ENCODE assay signal across 20 cellular contexts in genomic region chr12:117439531-117440001, GRCh38.
DNase-seq lines count a peak whose midpoint lies in the region; ATAC-seq and TF ChIP-seq lines count a peak whose summit lies in the region.
"Had no signal": no experiment of that assay in that cellular context is flagged by ENCODE, and none has a peak within 500 bp of the region (broad histone marks: within the 10 kb centered on the region; RNA-seq: fewer than 3 reads in every experiment).

No MANE protein-coding gene starts in this region.

- in situ Hi-C loops in Panc1 (cut with HindIII; ENCODE audit: low pct_unique_long_range_greater_than_20kb, low sequenced_read_pairs), result no loop called here

- H3K27ac ChIP-seq in Panc1 (ENCODE audit: low read length) (no peak overlapping the region), neural progenitor cell (no peak overlapping the region), A673 (ENCODE audit: low read depth, low read length, poor library complexity, severe bottlenecking) (no peak overlapping the region)
- H3K27ac ChIP-seq: coronary artery, neutrophil, Peyer's patch had no signal

- no peak overlapping the region for H3K4me2 ChIP-seq in neural progenitor cell

- H3K9me3 ChIP-seq in Panc1 (ENCODE audit: control insufficient read depth, insufficient read depth, low read depth, low read length) (no peaks in the 10 kb centered on the region), neural progenitor cell (ENCODE audit: low read depth) (no peaks in the 10 kb centered on the region), A673 (ENCODE audit: low read depth, low read length, poor library complexity, severe bottlenecking) (no peaks in the 10 kb centered on the region)
- H3K9me3 ChIP-seq: neutrophil, Peyer's patch had no signal

- no peaks in the 10 kb centered on the region for H3K27me3 ChIP-seq in H7 (ENCODE audit: control insufficient read depth, insufficient read depth, low read length)
- H3K27me3 ChIP-seq in Panc1 (ENCODE audit: control insufficient read depth, insufficient read depth, low read length), result no peaks in the 10 kb centered on the region
- no peaks in the 10 kb centered on the region for H3K27me3 ChIP-seq in neural progenitor cell
- no peaks in the 10 kb centered on the region for H3K27me3 ChIP-seq in A673 (replicated peaks; ENCODE audit: insufficient read depth, low read depth, low read length, poor library complexity)
- H3K27me3 ChIP-seq: Peyer's patch had no signal

- H3K27me3 Mint-ChIP-seq in neural progenitor cell (ENCODE audit: insufficient read depth, low read depth), result peaks cover 19% of the 10 kb centered on the region
- H3K27me3 Mint-ChIP-seq: activated CD4-positive, alpha-beta memory T cell treated with anti-CD3 and anti-CD28 coated beads for 36 hours; activated naive CD4-positive, alpha-beta T cell treated with anti-CD3 and anti-CD28 coated beads, Interleukin-2, amount 10 ng/mL, durations not matched to agents 7 days and 5 days; activated T-cell treated with anti-CD3 and anti-CD28 coated beads, Interleukin-2, amount 50 U/mL, for 24 hours had no signal

- no peak overlapping the region for H3K27ac Mint-ChIP-seq in neural progenitor cell
- H3K27ac Mint-ChIP-seq: activated CD4-positive, alpha-beta memory T cell treated with anti-CD3 and anti-CD28 coated beads for 36 hours; activated naive CD4-positive, alpha-beta T cell treated with anti-CD3 and anti-CD28 coated beads, Interleukin-2, amount 10 ng/mL, durations not matched to agents 7 days and 5 days; activated T-cell treated with anti-CD3 and anti-CD28 coated beads, Interleukin-2, amount 50 U/mL, for 24 hours; mesothelial cell of epicardium had no signal

- BruUV-seq in Panc1 (replicated peaks; lab: Mats Ljungman, UMichigan), result no TSS peak
- BruUV-seq in A673 (replicated peaks; lab: Mats Ljungman, UMichigan), result no TSS peak

- H3F3A ChIP-seq in neural progenitor cell (ENCODE audit: low read depth), result no peaks in the 10 kb centered on the region

- DNase-seq in H7, result peak; percentile 72
- no peak for DNase-seq in Panc1 (ENCODE audit: low read depth, low spot score)
- DNase-seq in Right ventricle myocardium superior, result peak; percentile 43
- peak; percentile 45 for DNase-seq in neural progenitor cell (ENCODE audit: low spot score)
- no peak for DNase-seq in A673 (ENCODE audit: low spot score)
- DNase-seq in DMS153 (lab: John Stamatoyannopoulos, UW), result no peak
- DNase-seq: activated CD4-positive, alpha-beta memory T cell treated with anti-CD3 and anti-CD28 coated beads for 36 hours; activated naive CD4-positive, alpha-beta T cell treated with anti-CD3 and anti-CD28 coated beads, Interleukin-2, amount 10 ng/mL, durations not matched to agents 7 days and 5 days; activated T-cell treated with anti-CD3 and anti-CD28 coated beads, Interleukin-2, amount 50 U/mL, for 24 hours; AML-193; Calu3; GF-D8; NCI-H1694; NCI-H748 treated with DMSO at 0.1 percent for 48 hours; Peyer's patch; SW 1271 had no signal

- peak overlapping the region; percentile 64 for H2AFZ ChIP-seq in neural progenitor cell (replicated peaks)

- H4K20me1 ChIP-seq in neural progenitor cell (ENCODE audit: low read depth), result no peaks in the 10 kb centered on the region

- POLR2A ChIA-PET in Panc1 (lab: Charles Lee), result no interaction called here
- POLR2A ChIA-PET in A673 (lab: Charles Lee; ENCODE audit: low non-redundant PET), result no interaction called here

- H3K36me3 Mint-ChIP-seq in neural progenitor cell, result no peaks in the 10 kb centered on the region
- H3K36me3 Mint-ChIP-seq: activated CD4-positive, alpha-beta memory T cell treated with anti-CD3 and anti-CD28 coated beads for 36 hours; activated naive CD4-positive, alpha-beta T cell treated with anti-CD3 and anti-CD28 coated beads, Interleukin-2, amount 10 ng/mL, durations not matched to agents 7 days and 5 days; mesothelial cell of epicardium had no signal

- H3K4me1 ChIP-seq in Panc1 (ENCODE audit: control insufficient read depth, insufficient read depth, low read length) (no peaks in the 10 kb centered on the region), neural progenitor cell (peaks cover 4% of the 10 kb centered on the region), A673 (ENCODE audit: insufficient read depth, low read length, poor library complexity, severe bottlenecking) (no peaks in the 10 kb centered on the region)
- H3K4me1 ChIP-seq: Peyer's patch had no signal

- H3K4me1 Mint-ChIP-seq in neural progenitor cell, result no peaks in the 10 kb centered on the region
- H3K4me1 Mint-ChIP-seq: activated naive CD4-positive, alpha-beta T cell treated with anti-CD3 and anti-CD28 coated beads, Interleukin-2, amount 10 ng/mL, durations not matched to agents 7 days and 5 days; mesothelial cell of epicardium had no signal

- H3K4me3 ChIP-seq in H7 (ENCODE audit: insufficient read depth, low read depth, low read length) (no peak overlapping the region), Panc1 (ENCODE audit: low read depth in 2 of 2, low read length in 2 of 2) (no peak overlapping the region), neural progenitor cell (no peak overlapping the region), A673 (ENCODE audit: low read depth, low read length, poor library complexity, severe bottlenecking) (no peak overlapping the region)
- H3K4me3 ChIP-seq: coronary artery, Peyer's patch had no signal

- H3K4me3 Mint-ChIP-seq in neural progenitor cell, result no peak overlapping the region
- H3K4me3 Mint-ChIP-seq: activated CD4-positive, alpha-beta memory T cell treated with anti-CD3 and anti-CD28 coated beads for 36 hours; activated naive CD4-positive, alpha-beta T cell treated with anti-CD3 and anti-CD28 coated beads, Interleukin-2, amount 10 ng/mL, durations not matched to agents 7 days and 5 days; activated T-cell treated with anti-CD3 and anti-CD28 coated beads, Interleukin-2, amount 50 U/mL, for 24 hours; mesothelial cell of epicardium had no signal

- no peaks in the 10 kb centered on the region for H3K9me3 Mint-ChIP-seq in neural progenitor cell
- H3K9me3 Mint-ChIP-seq: activated CD4-positive, alpha-beta memory T cell treated with anti-CD3 and anti-CD28 coated beads for 36 hours; activated naive CD4-positive, alpha-beta T cell treated with anti-CD3 and anti-CD28 coated beads, Interleukin-2, amount 10 ng/mL, durations not matched to agents 7 days and 5 days; activated T-cell treated with anti-CD3 and anti-CD28 coated beads, Interleukin-2, amount 50 U/mL, for 24 hours; mesothelial cell of epicardium had no signal

- H3K79me2 ChIP-seq in neural progenitor cell (ENCODE audit: low read depth), result no peaks in the 10 kb centered on the region

- no peak overlapping the region for H3K9ac ChIP-seq in neural progenitor cell

- no peak for TF ChIP-seq CTCF in Panc1 (IDR thresholded peaks at IDR 0.05)
- no peak for TF ChIP-seq CTCF in neural progenitor cell (IDR thresholded peaks at IDR 0.05)
- no peak for TF ChIP-seq CTCF in A673 (conservative IDR thresholded peaks at IDR 0.05; ENCODE audit: low read depth, low read length)

- ATAC-seq in Panc1 (peak; percentile 50), Right ventricle myocardium superior (ENCODE audit: poor library complexity) (peak; percentile 76), HG03432 (IDR thresholded peaks at IDR 0.05; ENCODE audit: unreplicated experiment) (no peak)

- intact Hi-C loops in Panc1 (cut with micrococcal nuclease; ENCODE audit: unreplicated experiment), result no loop called here
- intact Hi-C loops in Right ventricle myocardium superior (cut with DNase I), result no loop called here
- intact Hi-C loops in A673 (cut with micrococcal nuclease; ENCODE audit: unreplicated experiment), result no loop called here

- CTCF ChIA-PET in Panc1 (lab: Charles Lee) (no interaction called here), A673 (lab: Charles Lee) (no interaction called here)

- H3K36me3 ChIP-seq in H7 (replicated peaks; ENCODE audit: control insufficient read depth, insufficient read depth, low read length) (no peaks in the 10 kb centered on the region), Panc1 (ENCODE audit: control insufficient read depth, insufficient read depth, low read length) (no peaks in the 10 kb centered on the region), neural progenitor cell (no peaks in the 10 kb centered on the region), A673 (ENCODE audit: insufficient read depth, low read length, poor library complexity, severe bottlenecking) (no peaks in the 10 kb centered on the region)
- H3K36me3 ChIP-seq: neutrophil, Peyer's patch had no signal

Comparison
In these comparisons a context has a peak if more than half of its experiments do, and no peak if none do; other contexts are left out.
1. DNase-seq: peak in H7 (single experiment), Right ventricle myocardium superior (single experiment) and neural progenitor cell (single experiment); none in Panc1 (single experiment), A673 (single experiment) and DMS153 (single experiment).